Comparison of ENCODE assay signal across 28 cellular contexts in the genomic region with DNA sequence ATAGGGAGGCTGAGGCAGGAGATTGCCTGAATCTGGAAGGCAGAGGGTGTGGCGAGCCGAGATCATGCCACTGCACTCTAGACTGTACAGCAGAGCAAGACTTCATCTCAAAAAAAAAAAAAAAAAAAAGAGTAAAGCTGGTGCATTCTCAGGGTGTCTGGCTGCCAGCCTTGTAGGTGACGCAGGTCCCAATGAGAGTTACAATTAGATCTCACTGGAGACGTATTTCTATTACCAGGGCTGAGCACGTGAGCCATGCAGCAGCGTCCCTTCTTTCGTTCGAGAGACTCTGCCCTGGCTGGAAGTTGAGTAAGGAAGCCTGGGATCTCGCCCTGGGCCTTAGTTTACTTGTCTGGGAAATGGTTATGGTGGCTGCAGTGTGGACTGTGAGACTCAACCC. TPM values are rescaled to one million over a fixed set of nuclear protein-coding genes. Genes with fewer than 3 reads are reported as not detected.
DNase-seq lines count a peak whose midpoint lies in the region; ATAC-seq and TF ChIP-seq lines count a peak whose summit lies in the region.
"Had no signal": no experiment of that assay in that cellular context is flagged by ENCODE, and none has a peak within 500 bp of the region (broad histone marks: within the 10 kb centered on the region; RNA-seq: fewer than 3 reads in every experiment).

No MANE protein-coding gene starts in this region.

- H3K4me1 ChIP-seq in right cardiac atrium (ENCODE audit: control insufficient read depth, insufficient read depth, low read length), result peaks cover 2% of the 10 kb centered on the region
- peaks cover 27% of the 10 kb centered on the region for H3K4me1 ChIP-seq in RWPE2 (ENCODE audit: insufficient read depth, poor library complexity, severe bottlenecking)
- peaks cover 44% of the 10 kb centered on the region for H3K4me1 ChIP-seq in thymus (ENCODE audit: control insufficient read depth, insufficient read depth, low read length)
- peaks cover 13% of the 10 kb centered on the region; the same call in 1 of the 2 replicates for H3K4me1 ChIP-seq in PC-9 (replicated peaks; ENCODE audit: insufficient read depth)

- H3K79me2 ChIP-seq in PC-9 (ENCODE audit: low read depth), result no peaks in the 10 kb centered on the region

- no peaks in the 10 kb centered on the region for H3K27me3 ChIP-seq in right cardiac atrium (ENCODE audit: control insufficient read depth, insufficient read depth)
- H3K27me3 ChIP-seq in RWPE2 (ENCODE audit: insufficient read depth, poor library complexity, severe bottlenecking), result no peaks in the 10 kb centered on the region
- H3K27me3 ChIP-seq in thymus (ENCODE audit: control insufficient read depth, insufficient read depth), result no peaks in the 10 kb centered on the region
- H3K27me3 ChIP-seq in PC-9 (ENCODE audit: insufficient read depth, low read depth), result no peaks in the 10 kb centered on the region
- H3K27me3 ChIP-seq: dorsolateral prefrontal cortex, gastroesophageal sphincter had no signal

- no peaks in the 10 kb centered on the region for H3K9me3 Mint-ChIP-seq in glutamatergic neuron (ENCODE audit: unreplicated experiment)
- H3K9me3 Mint-ChIP-seq: central memory CD8-positive, alpha-beta T cell; immature natural killer cell; type B pancreatic cell had no signal

- H3K9me3 ChIP-seq in right cardiac atrium (ENCODE audit: control insufficient read depth, low read length), result no peaks in the 10 kb centered on the region
- H3K9me3 ChIP-seq in RWPE2 (ENCODE audit: severe bottlenecking), result no peaks in the 10 kb centered on the region
- no peaks in the 10 kb centered on the region for H3K9me3 ChIP-seq in thymus (ENCODE audit: control insufficient read depth)
- no peaks in the 10 kb centered on the region for H3K9me3 ChIP-seq in PC-9 (ENCODE audit: insufficient read depth, low read depth)
- H3K9me3 ChIP-seq: gastroesophageal sphincter had no signal

- no peak overlapping the region for H3K4me2 ChIP-seq in PC-9

- POLR2A ChIA-PET in PC-9 (lab: Charles Lee; ENCODE audit: unreplicated experiment), result no interaction called here

- no peak overlapping the region for H3K4me3 Mint-ChIP-seq in glutamatergic neuron (ENCODE audit: unreplicated experiment)
- H3K4me3 Mint-ChIP-seq: activated CD4-positive, alpha-beta T cell treated with anti-CD3 and anti-CD28 coated beads for 36 hours; activated naive CD8-positive, alpha-beta T cell; B cell; central memory CD8-positive, alpha-beta T cell; immature natural killer cell; type B pancreatic cell had no signal

- no peak overlapping the region for H3K27ac Mint-ChIP-seq in glutamatergic neuron (ENCODE audit: unreplicated experiment)
- H3K27ac Mint-ChIP-seq: activated naive CD8-positive, alpha-beta T cell; B cell; immature natural killer cell; type B pancreatic cell had no signal

- H3K4me1 Mint-ChIP-seq in glutamatergic neuron (ENCODE audit: low read depth, unreplicated experiment), result peaks cover 14% of the 10 kb centered on the region

- H3K4me3 ChIP-seq in right cardiac atrium (ENCODE audit: low read length) (no peak overlapping the region), RWPE2 (ENCODE audit: severe bottlenecking) (no peak overlapping the region), thymus (ENCODE audit: low read length) (no peak overlapping the region), PC-9 (no peak overlapping the region)
- H3K4me3 ChIP-seq: dorsolateral prefrontal cortex, gastroesophageal sphincter, SK-N-MC, skin epidermis had no signal

- H3F3A ChIP-seq in PC-9 (ENCODE audit: insufficient read depth, low read depth), result 0 out of 2 replicates have a peak, but pooled peaks cover 3% of the 10 kb centered on the region

- no TSS peak for BruUV-seq in PC-9 (replicated peaks; lab: Mats Ljungman, UMichigan)

- CTCF ChIA-PET in PC-9 (lab: Charles Lee), result interaction anchor here (0.6 kb wide), 1 partner anchor 41 kb away, joined by 8 read pairs; no protein-coding TSS in a partner anchor

- H3K9me2 ChIP-seq in PC-9 (ENCODE audit: insufficient read depth), result no peaks in the 10 kb centered on the region

- no peaks in the 10 kb centered on the region for H3K36me3 Mint-ChIP-seq in glutamatergic neuron (ENCODE audit: unreplicated experiment)
- H3K36me3 Mint-ChIP-seq: activated naive CD8-positive, alpha-beta T cell; immature natural killer cell; type B pancreatic cell had no signal

- no peak for TF ChIP-seq CTCF in RWPE2 (IDR thresholded peaks at IDR 0.05; ENCODE audit: poor library complexity, severe bottlenecking)
- no peak for TF ChIP-seq CTCF in glutamatergic neuron (IDR thresholded peaks at IDR 0.05; ENCODE audit: partially characterized antibody, unreplicated experiment)
- TF ChIP-seq CTCF in PC-9 (conservative IDR thresholded peaks at IDR 0.05), result no peak

- H3K27me3 Mint-ChIP-seq in glutamatergic neuron (ENCODE audit: unreplicated experiment), result no peaks in the 10 kb centered on the region
- H3K27me3 Mint-ChIP-seq: activated CD4-positive, alpha-beta T cell treated with anti-CD3 and anti-CD28 coated beads for 36 hours; activated naive CD8-positive, alpha-beta T cell; central memory CD8-positive, alpha-beta T cell; type B pancreatic cell had no signal

- H4K20me1 ChIP-seq in PC-9 (ENCODE audit: insufficient read depth), result no peaks in the 10 kb centered on the region

- ATAC-seq in right cardiac atrium, result no peak
- no peak for ATAC-seq in RWPE2 (ENCODE audit: low read depth)
- ATAC-seq: activated CD4-positive, alpha-beta T cell treated with anti-CD3 and anti-CD28 coated beads for 36 hours; gastroesophageal sphincter had no signal

- intact Hi-C loops in cardiac septum (cut with DNase I), result no loop called here
- intact Hi-C loops in right cardiac atrium (cut with DNase I), result no loop called here
- intact Hi-C loops in PC-9 (cut with micrococcal nuclease; ENCODE audit: unreplicated experiment), result no loop called here

- H3K36me3 ChIP-seq in RWPE2 (ENCODE audit: low read depth) (no peaks in the 10 kb centered on the region), thymus (ENCODE audit: control insufficient read depth, insufficient read depth) (no peaks in the 10 kb centered on the region), PC-9 (ENCODE audit: low read depth) (no peaks in the 10 kb centered on the region)
- H3K36me3 ChIP-seq: gastroesophageal sphincter had no signal

- H3K27ac ChIP-seq in right cardiac atrium (ENCODE audit: low read length) (no peak overlapping the region), RWPE2 (ENCODE audit: poor library complexity, severe bottlenecking) (no peak overlapping the region), thymus (ENCODE audit: low read depth) (peak overlapping the region; percentile 46), PC-9 (no peak overlapping the region)
- H3K27ac ChIP-seq: dorsolateral prefrontal cortex, gastroesophageal sphincter, SK-N-MC had no signal

- WGBS in right cardiac atrium, result 96% methylated on average over 9 of the region's 9 CpGs
- WGBS in thymus, result 94% methylated on average over 9 of the region's 9 CpGs

- no peak overlapping the region for H2AFZ ChIP-seq in PC-9

- DNase-seq in cardiac septum (ENCODE audit: low spot score) (peak; percentile 74), right cardiac atrium (no peak), RWPE2 (ENCODE audit: low spot score) (peak; percentile 23), glutamatergic neuron (peak; percentile 4), PC-9 (no peak), NOMO-1 (lab: John Stamatoyannopoulos, UW; ENCODE audit: unreplicated experiment in 2 of 2) (no peak), CD1c-positive myeloid dendritic cell (ENCODE audit: extremely low spot score) (no peak)
- DNase-seq: activated CD4-positive, alpha-beta T cell treated with anti-CD3 and anti-CD28 coated beads for 36 hours; DMS79 treated with DMSO at 0.1 percent for 48 hours; GF-D8; HCEC 1CT; immature natural killer cell; KBM-7; mesenchymal stem cell; NCI-H1436 treated with DMSO at 0.1 percent for 48 hours; NCI-H2107; NCI-H446; NCI-H774; T-helper 2 cell had no signal

RNA-seq across cellular contexts. Expression of a gene that starts 22.4 kb away (rescaled TPM):
- total RNA-seq in cardiac septum, result 40.7 TPM
- 10 to 100 TPM; 67.4 to 83.1 (median 72.9) TPM for total RNA-seq in right cardiac atrium
- polyA plus RNA-seq in right cardiac atrium, result 38.0 TPM
- total RNA-seq in glutamatergic neuron (ENCODE audit: unreplicated experiment), result 230 TPM
- polyA plus RNA-seq in thymus, result 14.2 TPM
- 47.6 and 48.5 TPM in 2 replicates for total RNA-seq in PC-9 (2021)

Comparison
In these comparisons a context has a peak if more than half of its experiments do, and no peak if none do; other contexts are left out.
1. DNase-seq: peak in cardiac septum (single experiment), RWPE2 (single experiment) and glutamatergic neuron (single experiment); none in right cardiac atrium (0 of 3), PC-9 (0 of 2), NOMO-1 (0 of 2) and CD1c-positive myeloid dendritic cell (single experiment).